ENCODE assay signal across 8 cellular contexts in genomic region chr13:85132986-85133385, GRCh38.
"Had no signal": no experiment of that assay in that cellular context is flagged by ENCODE, and none has a peak within 500 bp of the region (broad histone marks: within the 10 kb centered on the region; RNA-seq: fewer than 3 reads in every experiment).

No MANE protein-coding gene starts in this region.

- H3K27ac ChIP-seq: GM23248 had no signal

- H2AFZ ChIP-seq: GM23248, GM23338 had no signal

- H3K4me2 ChIP-seq: GM23338 had no signal

- DNase-seq: GM23248, GOT3, H7, H9, HCEC 1CT, HFFc6 had no signal

- H3K4me3 ChIP-seq: GM23248, GM23338, HAP-1 had no signal

- H3K36me3 ChIP-seq: HAP-1 had no signal

- H3K9ac ChIP-seq: GM23248 had no signal

- H3K9me3 ChIP-seq: HAP-1 had no signal
